23 cellular contexts compared by ENCODE assay signal in the genomic region with DNA sequence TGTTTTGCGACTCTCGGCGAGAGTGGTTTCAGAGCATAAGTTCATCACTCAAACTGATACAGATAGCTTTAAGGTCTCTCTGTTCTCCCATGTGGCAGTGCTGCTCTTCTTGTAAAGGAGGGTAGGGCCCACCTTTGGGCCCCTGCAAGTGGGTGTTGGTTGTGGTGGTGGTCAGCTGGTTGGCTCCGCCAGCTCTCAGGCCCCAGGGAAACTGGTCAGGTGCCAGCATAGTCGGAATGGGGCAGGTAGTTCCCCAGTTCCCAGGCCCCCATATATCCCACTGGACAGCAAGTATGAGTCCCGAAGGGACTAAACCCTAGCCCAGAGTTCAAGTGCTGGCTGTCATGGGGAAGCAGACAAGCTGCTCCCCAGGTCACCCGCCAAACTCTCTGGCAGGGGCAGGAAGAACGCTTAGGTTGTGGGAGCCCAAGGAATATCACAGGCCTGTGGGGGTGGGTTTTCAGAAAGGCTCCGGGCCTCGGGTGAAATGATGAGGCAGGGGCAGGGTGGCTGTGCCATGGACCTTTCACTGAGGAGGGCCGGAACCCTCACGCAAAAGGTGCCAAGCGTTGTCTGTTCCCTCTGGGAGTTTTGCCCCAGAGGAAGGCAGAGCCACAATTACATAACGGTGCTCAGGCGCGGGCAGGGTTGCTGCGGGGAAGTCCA.
"Had no signal": no experiment of that assay in that cellular context is flagged by ENCODE, and none has a peak within 500 bp of the region (broad histone marks: within the 10 kb centered on the region; RNA-seq: fewer than 3 reads in every experiment).

No MANE protein-coding gene starts in this region.

- FAIRE-seq: endometrium, small intestine had no signal

- H3K4me1 ChIP-seq: esophagus squamous epithelium, lower lobe of right lung, right lobe of liver, suprapubic skin, thyroid gland, vagina had no signal

- ATAC-seq: effector memory CD8-positive, alpha-beta T cell; left ventricle myocardium superior; naive thymus-derived CD8-positive, alpha-beta T cell; right lobe of liver had no signal

- DNase-seq: cortex of kidney; effector memory CD8-positive, alpha-beta T cell; erythroblast; esophagus squamous epithelium; foreskin melanocyte; hypothalamus; immature natural killer cell; islet precursor cell; lower lobe of right lung; naive thymus-derived CD8-positive, alpha-beta T cell; nephron progenitor cell; occipital lobe; right lobe of liver; small intestine; stimulated activated CD4-positive, alpha-beta T cell treated with anti-CD3 and anti-CD28 coated beads, Interleukin-15, amount 100 ng/mL, for 24 hours; stimulated activated CD4-positive, alpha-beta T cell treated with anti-CD3 and anti-CD28 coated beads, Interleukin-2, amount 100 ng/mL, for 48 hours; thyroid gland; trophoblast cell had no signal

- H3K9me3 ChIP-seq: esophagus squamous epithelium, lower lobe of right lung, ovary, right lobe of liver, suprapubic skin, thyroid gland, vagina had no signal

- H3K4me3 ChIP-seq: esophagus squamous epithelium, lower lobe of right lung, ovary, right lobe of liver, suprapubic skin, thyroid gland, vagina had no signal

- H3K36me3 ChIP-seq: esophagus squamous epithelium, lower lobe of right lung, ovary, right lobe of liver, suprapubic skin, thyroid gland, vagina had no signal

- H3K27me3 ChIP-seq: esophagus squamous epithelium, ovary, right lobe of liver, suprapubic skin, thyroid gland, vagina had no signal

- H3K27ac ChIP-seq: esophagus squamous epithelium, lower lobe of right lung, ovary, right lobe of liver, suprapubic skin, thyroid gland, vagina had no signal
